In the genomic region with DNA sequence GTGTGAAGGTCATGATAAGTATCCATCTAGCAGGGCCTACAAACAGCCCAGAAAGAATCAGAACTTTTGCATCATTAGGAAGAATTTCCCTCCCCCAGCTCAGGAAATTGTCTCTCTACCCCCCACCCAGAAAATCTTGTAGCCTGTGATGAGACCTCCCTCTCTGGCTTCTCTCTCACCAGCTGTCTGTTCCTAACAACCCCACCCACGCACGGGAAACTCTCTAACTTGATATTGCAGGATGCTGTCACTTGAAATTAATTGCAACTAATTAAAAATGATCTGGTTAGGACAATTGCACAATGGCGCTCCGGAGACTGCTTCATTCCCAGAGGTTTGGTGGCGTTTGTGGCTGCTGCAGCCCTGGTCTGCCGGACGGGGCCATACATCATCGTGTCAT, we compare ENCODE assay signal across 10 cellular contexts.
"Had no signal": no experiment of that assay in that cellular context is flagged by ENCODE, and none has a peak within 500 bp of the region (broad histone marks: within the 10 kb centered on the region; RNA-seq: fewer than 3 reads in every experiment).

No MANE protein-coding gene starts in this region.

- H3K27ac Mint-ChIP-seq: T-helper 2 cell treated with Interferon-gamma antibody and Interleukin-4, amounts not matched to agents 5 μg/mL and 100 μg/mL, for 36 hours had no signal

- H3K4me3 Mint-ChIP-seq: activated T-cell treated with anti-CD3 and anti-CD28 coated beads, Interleukin-2, amount 50 U/mL, for 4 hours; naive B cell; T-helper 2 cell treated with Interferon-gamma antibody and Interleukin-4, amounts not matched to agents 5 μg/mL and 100 μg/mL, for 36 hours had no signal

- H3K4me1 Mint-ChIP-seq: naive B cell had no signal

- DNase-seq: activated CD4-positive, alpha-beta T cell treated with anti-CD3 and anti-CD28 coated beads, Interleukin-2, amount 50 U/mL, for 4 hours; activated effector memory CD4-positive, alpha-beta T cell treated with anti-CD3 and anti-CD28 coated beads, Interleukin-2, amount 50 U/mL, for 16 hours; activated T-cell treated with anti-CD3 and anti-CD28 coated beads, Interleukin-2, amount 50 U/mL, for 4 hours; hypothalamus; midbrain; naive B cell; right cardiac atrium; stimulated activated naive CD4-positive, alpha-beta T cell treated with Interleukin-2 at 50 U/mL for 16 hours had no signal

- H3K4me3 ChIP-seq: lung had no signal
